In the genomic region with DNA sequence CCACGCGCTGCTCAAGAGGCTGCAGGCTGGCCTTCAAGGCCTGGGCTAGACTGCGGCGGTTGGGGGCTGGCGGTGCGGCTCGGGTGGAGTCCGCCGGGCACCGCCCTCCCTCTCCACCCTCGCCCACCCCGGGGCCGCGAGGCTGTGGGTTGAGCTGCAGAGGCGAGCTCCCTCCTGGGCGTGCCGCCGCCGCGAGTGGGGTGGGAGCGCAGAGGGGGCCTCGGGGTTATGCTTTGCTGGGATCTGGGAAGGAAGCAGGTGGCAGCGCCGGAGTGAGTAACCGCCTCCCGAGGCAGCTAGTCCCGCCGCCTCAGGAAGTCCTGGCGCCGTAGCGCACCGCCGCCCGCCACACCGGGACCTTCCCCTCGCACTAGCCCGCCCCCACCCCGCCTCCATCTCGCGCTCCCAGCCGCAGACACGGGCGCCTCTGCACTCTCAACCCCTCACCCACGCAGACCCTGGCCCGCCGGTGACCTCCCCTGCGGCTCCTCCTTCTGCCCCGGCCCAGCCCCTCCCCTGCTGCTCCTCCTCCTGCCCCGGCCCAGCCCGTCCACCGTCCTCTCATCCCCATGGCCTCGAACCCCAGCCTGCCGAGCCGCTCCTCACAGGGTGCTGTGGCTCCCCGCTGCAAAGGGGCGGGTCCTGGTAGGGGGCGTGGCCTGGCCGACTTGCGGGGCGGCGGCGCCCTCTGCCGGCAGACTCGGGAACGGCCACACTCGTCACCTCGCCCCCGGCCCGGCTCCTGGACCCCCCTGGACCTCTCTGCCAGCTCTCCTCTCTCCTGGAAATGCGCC, we compare ENCODE assay signal across 8 cellular contexts. TPM values are rescaled to one million over a fixed set of nuclear protein-coding genes. Genes with fewer than 3 reads are reported as not detected.
DNase-seq lines count a peak whose midpoint lies in the region; ATAC-seq and TF ChIP-seq lines count a peak whose summit lies in the region.

No MANE protein-coding gene starts in this region.

- peaks cover 49% of the 10 kb centered on the region for H3K4me1 ChIP-seq in lower lobe of right lung

- H3K27ac ChIP-seq in dorsolateral prefrontal cortex, result peak overlapping the region in 56 of 59 donors; percentile 14 to 96 (median 82)
- H3K27ac ChIP-seq in lower lobe of right lung, result peak overlapping the region; percentile 62

- TF ChIP-seq CTCF in dorsolateral prefrontal cortex (IDR thresholded peaks at IDR 0.05 in 54 of 56, conservative IDR thresholded peaks at IDR 0.05 in 2 of 56; ENCODE audit: low read depth in 1 of 56, partially characterized antibody in 56 of 56) (peak; percentile 82 to 100 (median 97)), lower lobe of right lung (IDR thresholded peaks at IDR 0.05) (peak; percentile 97)

- peak; percentile 71 for DNase-seq in DMS53 treated with DMSO at 0.1 percent for 48 hours (lab: John Stamatoyannopoulos, UW; ENCODE audit: unreplicated experiment)
- DNase-seq in NCI-H510A (lab: John Stamatoyannopoulos, UW), result peak; percentile 36
- peak; percentile 88 to 90 for DNase-seq in activated CD4-positive, alpha-beta T cell treated with anti-CD3 and anti-CD28 coated beads, Interleukin-2, amount 50 U/mL, for 24 hours (ENCODE audit: low read depth in 1 of 2, low spot score in 1 of 2)
- peak; percentile 62 to 88 (median 85) for DNase-seq in dorsolateral prefrontal cortex
- peak; percentile 93 for DNase-seq in lower lobe of right lung
- peak; percentile 88 to 95 (median 89) for DNase-seq in stimulated activated CD4-positive, alpha-beta T cell treated with anti-CD3 and anti-CD28 coated beads, TNF-alpha, amount 100 ng/mL, for 24 hours (ENCODE audit: low read depth in 3 of 3)

- H3K4me3 ChIP-seq in dorsolateral prefrontal cortex, result peak overlapping the region; percentile 42 to 75 (median 62)
- H3K4me3 ChIP-seq in lower lobe of right lung, result peak overlapping the region; percentile 63

- H3K27me3 ChIP-seq in dorsolateral prefrontal cortex, result no peaks in the 10 kb centered on the region
- H3K27me3 ChIP-seq in lower lobe of right lung (ENCODE audit: low read depth), result no peaks in the 10 kb centered on the region

- ATAC-seq in HG02678 (IDR thresholded peaks at IDR 0.05; ENCODE audit: unreplicated experiment) (peak; percentile 47), lower lobe of right lung (peak; percentile 81 to 86), GM19324 (IDR thresholded peaks at IDR 0.05; ENCODE audit: low FRiP score, unreplicated experiment) (no peak)

- no peaks in the 10 kb centered on the region for H3K9me3 ChIP-seq in lower lobe of right lung

- intact Hi-C loops in dorsolateral prefrontal cortex (cut with DNase I), result loop anchor here (1.0 kb wide), 2 partner anchors 19 to 20 kb away; no protein-coding TSS in a partner anchor
- intact Hi-C loops in lower lobe of right lung (cut with DNase I), result no loop called here

- H3K36me3 ChIP-seq in lower lobe of right lung, result no peaks in the 10 kb centered on the region

RNA-seq across cellular contexts. Expression of gene TAMALIN, which starts 16.6 kb away (rescaled TPM):
- total RNA-seq in dorsolateral prefrontal cortex (100 to 1,000 TPM in 3 of 120 experiments, 10 to 100 TPM in 117; 27.0 to 168 (median 54.0) TPM), lower lobe of right lung (85.5 TPM)

RNA-seq across cellular contexts. Expression of gene NR4A1, which starts 27.9 kb away (rescaled TPM):
- total RNA-seq in dorsolateral prefrontal cortex (100 to 1,000 TPM in 5 of 120 experiments, 10 to 100 TPM in 115; 13.1 to 194 (median 28.9) TPM), lower lobe of right lung (39.3 TPM)

RNA-seq across cellular contexts. Expression of gene ATG101, which starts 46.4 kb away (rescaled TPM):
- total RNA-seq in dorsolateral prefrontal cortex (10 to 100 TPM; 19.6 to 42.5 (median 31.5) TPM), lower lobe of right lung (31.8 TPM)

RNA-seq across cellular contexts. Expression of gene SMIM41, which starts 56.1 kb away (rescaled TPM):
- 1 to 10 TPM in 2 of 120 experiments, under 1 TPM in 10, not detected in 108; 0.33 to 3.7 (median 0.55) TPM for total RNA-seq in dorsolateral prefrontal cortex
- total RNA-seq in lower lobe of right lung, result 4.3 TPM

Comparison
In these comparisons a context has a peak if more than half of its experiments do, and no peak if none do; other contexts are left out.
1. DNase-seq: peak in every context shown above with its lines; median percentile 93 in lower lobe of right lung; 89 in activated CD4-positive, alpha-beta T cell treated with anti-CD3 and anti-CD28 coated beads, Interleukin-2, amount 50 U/mL, for 24 hours; 89 in stimulated activated CD4-positive, alpha-beta T cell treated with anti-CD3 and anti-CD28 coated beads, TNF-alpha, amount 100 ng/mL, for 24 hours; 85 in dorsolateral prefrontal cortex; 71 in DMS53 treated with DMSO at 0.1 percent for 48 hours; 36 in NCI-H510A.